In genomic region chr3:30610702-30611410, GRCh38 we compare ENCODE assay signal across 1 cellular context.
TF ChIP-seq lines count a peak whose summit lies in the region.

No MANE protein-coding gene starts in this region.

TF ChIP-seq in GM23338, 12 proteins besides CTCF, POLR2A, EP300 and RAD21 (continued from another document):
- TF ChIP-seq ZNF462 (CRISPR knock-in tag; IDR thresholded peaks at IDR 0.05) = no peak
- no peak for TF ChIP-seq ETS1 (IDR thresholded peaks at IDR 0.05)
- no peak for TF ChIP-seq NANOG (IDR thresholded peaks at IDR 0.05; ENCODE audit: borderline replicate concordance)
- TF ChIP-seq EZH2 (IDR thresholded peaks at IDR 0.05; ENCODE audit: low read depth, unreplicated experiment) = no peak
- TF ChIP-seq REST (IDR thresholded peaks at IDR 0.05; ENCODE audit: unreplicated experiment) = no peak
